10 cellular contexts compared by ENCODE assay signal in the genomic region with DNA sequence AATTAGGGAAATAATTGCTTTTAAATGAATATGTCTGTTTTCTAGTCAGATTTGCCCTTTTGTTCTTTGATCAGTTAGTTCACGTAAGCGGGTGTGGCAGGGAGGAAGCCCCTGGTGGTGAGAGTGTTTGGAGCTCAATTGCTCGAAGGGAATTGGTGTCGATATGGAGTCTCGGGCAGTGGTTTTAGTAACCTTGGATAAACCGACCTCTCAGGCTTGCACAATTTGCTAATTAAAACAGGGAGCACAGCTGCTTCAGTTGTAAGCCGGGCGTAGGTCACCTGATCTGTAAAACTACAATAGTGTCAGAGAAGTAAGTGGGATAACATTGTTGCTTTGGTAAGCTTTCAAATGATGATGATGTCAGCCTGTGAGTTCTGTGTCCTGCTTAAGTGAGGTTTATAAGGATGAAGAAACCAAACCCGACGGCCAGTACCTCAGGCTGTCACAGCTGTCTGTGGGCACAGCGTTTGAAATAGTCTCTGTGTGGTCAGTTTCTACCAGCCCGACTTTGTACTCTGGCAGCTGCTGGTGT. TPM values are rescaled to one million over a fixed set of nuclear protein-coding genes. Genes with fewer than 3 reads are reported as not detected.
DNase-seq lines count a peak whose midpoint lies in the region; ATAC-seq, FAIRE-seq and TF ChIP-seq lines count a peak whose summit lies in the region.
"Had no signal": no experiment of that assay in that cellular context is flagged by ENCODE, and none has a peak within 500 bp of the region (broad histone marks: within the 10 kb centered on the region; RNA-seq: fewer than 3 reads in every experiment).

No MANE protein-coding gene starts in this region.

- H3K27me3 ChIP-seq in K562 (ENCODE audit: control insufficient read depth in 2 of 2, insufficient read depth in 2 of 2, low read length in 2 of 2) (no peaks in the 10 kb centered on the region), transverse colon (no peaks in the 10 kb centered on the region), MG63 (no peaks in the 10 kb centered on the region)

- H3K79me2 ChIP-seq in K562 (ENCODE audit: control insufficient read depth, insufficient read depth, low read length): no peaks in the 10 kb centered on the region

- no peak overlapping the region for H3K4me3 Mint-ChIP-seq in activated T-cell treated with anti-CD3 and anti-CD28 coated beads, Interleukin-2, amount 50 U/mL, for 24 hours
- no peak overlapping the region for H3K4me3 Mint-ChIP-seq in activated T-cell treated with anti-CD3 and anti-CD28 coated beads, Interleukin-2, amount 50 U/mL, for 72 hours

- DNase-seq in activated T-cell treated with anti-CD3 and anti-CD28 coated beads, Interleukin-2, amount 50 U/mL, for 24 hours: no peak
- DNase-seq in activated T-cell treated with anti-CD3 and anti-CD28 coated beads, Interleukin-2, amount 50 U/mL, for 72 hours: no peak
- DNase-seq in K562 (ENCODE audit: extremely low read depth in 1 of 4, low spot score in 3 of 4) (peak in 2 of 4 experiments; percentile 42 to 53), left kidney (ENCODE audit: low read depth, low spot score) (peak; percentile 48), transverse colon (no peak), MG63 (no peak), middle frontal gyrus (ENCODE audit: extremely low spot score, low spot score) (no peak)
- DNase-seq: IMR-90, SHP77 treated with DMSO at 0.1 percent for 48 hours had no signal

- no peak for TF ChIP-seq CTCF in K562 (IDR thresholded peaks at IDR 0.05 in 2 of 3, conservative IDR thresholded peaks at IDR 0.05 in 1 of 3; ENCODE audit: insufficient read depth in 2 of 3, low read depth in 1 of 3, low read length in 3 of 3)
- peak in 3 of 5 experiments; percentile 32 to 49 (median 48) for TF ChIP-seq CTCF in transverse colon (IDR thresholded peaks at IDR 0.05)

- BruUV-seq in K562 (replicated peaks; lab: Mats Ljungman, UMichigan): no TSS peak

- TF ChIP-seq EP300 in K562 (IDR thresholded peaks at IDR 0.05; ENCODE audit: low read length) (no peak), transverse colon (IDR thresholded peaks at IDR 0.05; ENCODE audit: low read depth) (no peak)

- intact Hi-C loops in K562 (cut with micrococcal nuclease): no loop called here
- intact Hi-C loops in transverse colon (cut with DNase I; ENCODE audit: low total_unique reads): no loop called here

- no peak overlapping the region for H3K9ac ChIP-seq in K562 (ENCODE audit: insufficient read depth in 1 of 2, low read depth in 2 of 2, low read length in 2 of 2)

- H3K36me3 Mint-ChIP-seq in activated T-cell treated with anti-CD3 and anti-CD28 coated beads, Interleukin-2, amount 50 U/mL, for 24 hours (ENCODE audit: low read depth): peaks cover 40% of the 10 kb centered on the region
- H3K36me3 Mint-ChIP-seq in activated T-cell treated with anti-CD3 and anti-CD28 coated beads, Interleukin-2, amount 50 U/mL, for 72 hours (ENCODE audit: insufficient read depth in 2 of 2): no peaks in the 10 kb centered on the region

- H3K36me3 ChIP-seq in K562 (ENCODE audit: control insufficient read depth, insufficient read depth, low read length) (peaks cover 22% of the 10 kb centered on the region), transverse colon (no peaks in the 10 kb centered on the region), MG63 (peaks cover 14% of the 10 kb centered on the region)

- no peaks in the 10 kb centered on the region for H4K20me1 ChIP-seq in K562 (replicated peaks; ENCODE audit: control insufficient read depth, insufficient read depth, low read length)

- CTCF ChIA-PET in K562 (lab: Yijun Ruan, JAX; ENCODE audit: low intra/inter-chr PET ratio): interaction anchor here (0.7 kb wide), 1 partner anchor 16 kb away, joined by 4 read pairs; no protein-coding TSS in a partner anchor

- no peak for ATAC-seq in activated T-cell treated with anti-CD3 and anti-CD28 coated beads, Interleukin-2, amount 50 U/mL, for 72 hours (replicated peaks in 1 of 2)
- ATAC-seq in K562 (no peak), HG02588 (IDR thresholded peaks at IDR 0.05; ENCODE audit: unreplicated experiment) (no peak)

- peak overlapping the region; percentile 18 for H3K27ac Mint-ChIP-seq in activated T-cell treated with anti-CD3 and anti-CD28 coated beads, Interleukin-2, amount 50 U/mL, for 24 hours
- no peak overlapping the region for H3K27ac Mint-ChIP-seq in activated T-cell treated with anti-CD3 and anti-CD28 coated beads, Interleukin-2, amount 50 U/mL, for 72 hours

- H3K4me3 ChIP-seq in K562 (no peak overlapping the region), transverse colon (no peak overlapping the region), MG63 (no peak overlapping the region)

- no peaks in the 10 kb centered on the region for H3K27me3 Mint-ChIP-seq in activated T-cell treated with anti-CD3 and anti-CD28 coated beads, Interleukin-2, amount 50 U/mL, for 24 hours
- H3K27me3 Mint-ChIP-seq in activated T-cell treated with anti-CD3 and anti-CD28 coated beads, Interleukin-2, amount 50 U/mL, for 72 hours (ENCODE audit: low read depth): no peaks in the 10 kb centered on the region

- WGBS in K562 (ENCODE audit: insufficient coverage, low coverage, missing lambda C conversion rate): 86% methylated on average over 12 of the region's 12 CpGs
- 46 to 50% methylated on average over 8 to 12 of the region's 12 CpGs for WGBS in transverse colon (ENCODE audit: low coverage in 1 of 2), 2 donors

- peak; percentile 62 for FAIRE-seq in K562 (lab: Jason Lieb, UNC)

- POLR2A ChIA-PET in K562 (lab: Yijun Ruan, JAX): no interaction called here

- no peaks in the 10 kb centered on the region for H3K4me1 Mint-ChIP-seq in activated T-cell treated with anti-CD3 and anti-CD28 coated beads, Interleukin-2, amount 50 U/mL, for 24 hours (ENCODE audit: low read depth)
- H3K4me1 Mint-ChIP-seq in activated T-cell treated with anti-CD3 and anti-CD28 coated beads, Interleukin-2, amount 50 U/mL, for 72 hours (ENCODE audit: low read depth): no peaks in the 10 kb centered on the region

- H3K9me3 ChIP-seq in K562 (replicated peaks; ENCODE audit: control insufficient read depth, insufficient read depth, low read depth, low read length): no peaks in the 10 kb centered on the region
- H3K9me3 ChIP-seq in transverse colon: no peaks in the 10 kb centered on the region
- no peaks in the 10 kb centered on the region for H3K9me3 ChIP-seq in MG63

- no peak overlapping the region for H2AFZ ChIP-seq in K562 (ENCODE audit: low read depth, low read length)

- TF ChIP-seq POLR2A in K562 (conservative IDR thresholded peaks at IDR 0.05): no peak
- TF ChIP-seq POLR2A in transverse colon (IDR thresholded peaks at IDR 0.05): no peak

- H3K4me1 ChIP-seq in K562 (replicated peaks in 1 of 2; ENCODE audit: control insufficient read depth in 2 of 2, insufficient read depth in 2 of 2, low read length in 2 of 2) (peaks cover 0 to 18% of the 10 kb centered on the region in 2 experiments; a peak in 2 of 5 replicates), transverse colon (peaks cover 7 to 30% (median 14%) of the 10 kb centered on the region in 4 donors)

- no peaks in the 10 kb centered on the region for H3K9me3 Mint-ChIP-seq in activated T-cell treated with anti-CD3 and anti-CD28 coated beads, Interleukin-2, amount 50 U/mL, for 24 hours
- no peaks in the 10 kb centered on the region for H3K9me3 Mint-ChIP-seq in activated T-cell treated with anti-CD3 and anti-CD28 coated beads, Interleukin-2, amount 50 U/mL, for 72 hours

- no peaks in the 10 kb centered on the region for H3K9me1 ChIP-seq in K562 (ENCODE audit: control insufficient read depth, insufficient read depth, low read length)

- in situ Hi-C loops in K562 (cut with MboI): no loop called here
- in situ Hi-C loops in transverse colon (cut with MboI; ENCODE audit: low pct_ligation_motif_present in 1 of 4, low pct_unique_long_range_greater_than_20kb in 1 of 4, low sequenced_read_pairs in 3 of 4): no loop called here

- H3K4me2 ChIP-seq in K562 (ENCODE audit: insufficient read depth, low read length): no peak overlapping the region

- no peak for TF ChIP-seq RAD21 in K562 (CRISPR knock-in tag; conservative IDR thresholded peaks at IDR 0.05 in 1 of 2, IDR thresholded peaks at IDR 0.05 in 1 of 2)

- H3K27ac ChIP-seq in K562 (ENCODE audit: extremely low read depth, low read depth, low read length) (no peak overlapping the region), transverse colon (peak overlapping the region; percentile 67 to 89 (median 81))

TF ChIP-seq in K562, 482 proteins besides CTCF, POLR2A, EP300 and RAD21:
- TF ChIP-seq HNRNPL (IDR thresholded peaks at IDR 0.05; ENCODE audit: low read depth, low read length) (no peak), PHB (CRISPR knock-in tag; IDR thresholded peaks at IDR 0.05) (no peak), L3MBTL2 (IDR thresholded peaks at IDR 0.05) (no peak)
TF ChIP-seq in K562: peak in this region for 0.

RNA-seq across cellular contexts. Expression of a gene that starts 2.9 kb away (rescaled TPM):
- not detected for total RNA-seq in activated T-cell treated with anti-CD3 and anti-CD28 coated beads, Interleukin-2, amount 50 U/mL, for 72 hours
- total RNA-seq in K562 (2011; cell fraction: chromatin; rRNA removed; ENCODE audit: low replicate concordance): not detected in 2 replicates
- not detected in 2 replicates for total RNA-seq in K562 (2011; cell fraction: nucleolus; rRNA removed)
- total RNA-seq in K562 (2011; cell fraction: nucleoplasm; rRNA removed): not detected in 2 replicates
- total RNA-seq in K562 (2014; rRNA removed) (not detected in 2 replicates), K562 (2014; rRNA removed; fragmentation: Illumina TruSeq; extraction: Trizol) (not detected in 2 replicates), K562 (2015; rRNA removed; fragmentation: Illumina TruSeq; extraction: Trizol) (not detected in 2 replicates), K562 (2021) (not detected in 2 replicates), transverse colon (not detected)
- polyA plus RNA-seq in K562 (2011; rRNA removed) (not detected in 2 replicates), K562 (2014; fragmentation: Illumina TruSeq; extraction: Trizol) (not detected in 2 replicates), K562 (2014; fragmentation: Nextera tagmentation; extraction: Ambion mirVana) (not detected), K562 (2014; rRNA removed) (not detected in 2 replicates)
- not detected in 2 replicates for polyA plus RNA-seq in K562 (2011; cell fraction: cytosol; rRNA removed)
- not detected in 2 replicates for polyA plus RNA-seq in K562 (2011; cell fraction: nucleus; rRNA removed)
- 0.07 TPM in 2 replicates for polyA plus RNA-seq in K562 (2012)
- not detected in 2 replicates for polyA minus RNA-seq in K562 (2011; rRNA and poly(A)+ RNA removed)
- not detected in 2 replicates for polyA minus RNA-seq in K562 (2011; cell fraction: cytosol; rRNA and poly(A)+ RNA removed)
- polyA minus RNA-seq in K562 (2011; cell fraction: nucleus; rRNA and poly(A)+ RNA removed): not detected in 2 replicates
- not detected in 2 replicates for total RNA-seq in MG63 (2014; rRNA removed; shearing (Covaris generic); ENCODE audit: low replicate concordance)
- total RNA-seq: IMR-90 had no signal
- polyA plus RNA-seq: IMR-90 had no signal

Comparison
In these comparisons a context has a peak if more than half of its experiments do, and no peak if none do; other contexts are left out.
1. CTCF ChIP-seq: peak in transverse colon (3 of 5); none in K562 (0 of 3).